1 cellular context compared by ENCODE assay signal in the genomic region with DNA sequence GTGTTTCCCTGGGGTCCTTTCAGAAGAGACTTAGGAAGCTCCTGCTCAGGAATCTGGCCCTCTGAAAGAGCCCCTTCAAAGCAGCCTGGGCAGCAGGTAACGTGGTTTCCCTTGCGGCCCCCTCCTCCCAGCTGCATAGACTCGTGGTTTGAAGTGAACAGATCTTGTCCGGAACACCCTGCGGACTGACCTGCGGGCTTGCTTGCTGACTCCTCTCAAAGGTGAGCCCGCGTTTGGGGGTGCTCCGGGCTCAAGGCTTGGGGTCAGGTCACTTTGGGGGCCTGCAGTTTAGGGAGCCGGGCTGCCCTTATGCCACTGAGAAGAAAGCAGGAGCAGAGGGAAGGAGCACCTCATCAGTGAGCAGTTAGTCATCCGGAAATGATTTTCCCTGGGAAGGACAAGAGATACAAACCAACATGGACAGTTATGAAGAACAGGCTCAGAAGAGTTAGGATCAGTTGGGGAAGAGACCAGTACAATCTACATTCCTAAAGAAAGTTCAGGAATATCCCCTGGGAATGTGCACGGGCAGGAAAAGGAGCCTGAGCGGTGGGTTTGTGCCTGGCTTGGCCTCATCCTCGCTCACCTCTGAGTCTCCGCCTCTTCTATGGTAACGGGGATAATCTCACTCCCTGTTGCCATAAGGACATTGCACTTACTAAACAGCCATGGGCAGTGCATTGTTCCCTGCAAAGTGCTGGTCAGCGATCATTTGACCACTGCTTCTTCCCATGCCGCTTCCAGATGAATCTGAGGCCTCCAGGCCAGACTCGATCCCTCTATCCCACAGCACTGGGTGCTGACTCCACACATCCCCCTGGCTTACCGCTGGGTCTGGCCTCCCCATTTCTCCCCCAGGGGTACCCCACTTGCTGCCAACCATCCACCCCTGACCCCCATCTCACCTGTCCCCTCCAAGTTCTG.
TF ChIP-seq lines count a peak whose summit lies in the region.

No MANE protein-coding gene starts in this region.

TF ChIP-seq in HepG2, 621 proteins besides CTCF, POLR2A, EP300 and RAD21:
- TF ChIP-seq ZNF772 (CRISPR knock-in tag; IDR thresholded peaks at IDR 0.05) = no peak
- peak; percentile 38 for TF ChIP-seq RBM22 (optimal IDR thresholded peaks at IDR 0.05; ENCODE audit: low read length)
TF ChIP-seq in HepG2: peak in this region for 1.
